14 cellular contexts compared by ENCODE assay signal in genomic region chr20:62258499-62259293, GRCh38. TPM values are rescaled to one million over a fixed set of nuclear protein-coding genes. Genes with fewer than 3 reads are reported as not detected.
DNase-seq lines count a peak whose midpoint lies in the region; ATAC-seq and TF ChIP-seq lines count a peak whose summit lies in the region.
"Had no signal": no experiment of that assay in that cellular context is flagged by ENCODE, and none has a peak within 500 bp of the region (broad histone marks: within the 10 kb centered on the region; RNA-seq: fewer than 3 reads in every experiment).

No MANE protein-coding gene starts in this region.

- DNase-seq in GM23248, result peak; percentile 95
- peak; percentile 80 for DNase-seq in amniotic epithelial cell (ENCODE audit: low read depth)
- peak; percentile 80 to 91 for DNase-seq in foreskin fibroblast
- no peak for DNase-seq in sciatic nerve (ENCODE audit: low spot score)
- DNase-seq in GM10248 (ENCODE audit: extremely low spot score), result no peak
- no peak for DNase-seq in NCI-H1417 (lab: John Stamatoyannopoulos, UW)
- DNase-seq in NCI-H1436 (lab: John Stamatoyannopoulos, UW), result no peak
- DNase-seq: activated CD4-positive, alpha-beta T cell treated with anti-CD3 and anti-CD28 coated beads for 4 hours; activated naive CD4-positive, alpha-beta T cell treated with anti-CD3 and anti-CD28 coated beads for 36 hours had no signal

- H2AFZ ChIP-seq in GM23248, result no peak overlapping the region

- intact Hi-C loops in sciatic nerve (cut with DNase I), result no loop called here

- H3K27ac ChIP-seq in GM23248, result peak overlapping the region; percentile 65
- H3K27ac ChIP-seq: epithelial cell of prostate had no signal

- H3K79me2 ChIP-seq in GM23248 (ENCODE audit: insufficient read depth), result peaks cover 60% of the 10 kb centered on the region

- H3K9me2 ChIP-seq in GM23248 (ENCODE audit: insufficient read depth), result no peaks in the 10 kb centered on the region

- no peaks in the 10 kb centered on the region for H3K9me3 ChIP-seq in GM23248 (ENCODE audit: low read depth)

- ATAC-seq in sciatic nerve, result peak; percentile 83
- ATAC-seq in GM21360 (IDR thresholded peaks at IDR 0.05; ENCODE audit: unreplicated experiment), result no peak
- ATAC-seq: left lobe of liver had no signal

- H4K20me1 ChIP-seq in GM23248 (ENCODE audit: insufficient read depth), result peaks cover 13% of the 10 kb centered on the region; the same call in 1 of the 2 replicates

- H3K4me1 ChIP-seq in GM23248 (ENCODE audit: insufficient read depth), result peaks cover 12% of the 10 kb centered on the region

- H3K27me3 ChIP-seq in GM23248 (replicated peaks; ENCODE audit: insufficient read depth), result no peaks in the 10 kb centered on the region

- 40 to 41% methylated on average over 20 of the region's 20 CpGs for WGBS in GM23248 (ENCODE audit: low coverage in 1 of 2, low lambda C conversion rate in 2 of 2, missing lambda C conversion rate in 2 of 2), 2 experiments

- peak overlapping the region; percentile 63 for H3K4me2 ChIP-seq in GM23248 (ENCODE audit: unreplicated experiment)

- H3F3A ChIP-seq in GM23248 (ENCODE audit: insufficient read depth), result peaks cover 12% of the 10 kb centered on the region

- in situ Hi-C loops in GM23248 (cut with MboI), result no loop called here

- H3K36me3 ChIP-seq in GM23248 (ENCODE audit: low read depth), result no peaks in the 10 kb centered on the region

- peak overlapping the region; percentile 36 for H3K9ac ChIP-seq in GM23248

- 0 out of 2 replicates have a peak overlapping the region, but pooled peaks have one; percentile 15 for H3K4me3 ChIP-seq in GM23248
- H3K4me3 ChIP-seq in foreskin fibroblast (ENCODE audit: low read depth in 1 of 2, low read length in 2 of 2), result no peak overlapping the region

- no peak for TF ChIP-seq CTCF in foreskin fibroblast (IDR thresholded peaks at IDR 0.05; ENCODE audit: low read depth, low read length)
- TF ChIP-seq CTCF in GM10248 (IDR thresholded peaks at IDR 0.05; ENCODE audit: control extremely low read depth, extremely low read depth, low read depth, missing control alignments), result no peak

- CTCF ChIA-PET in GM10248 (lab: Yijun Ruan, JAX), result no interaction called here

- POLR2A ChIA-PET in GM10248 (lab: Yijun Ruan, JAX), result interaction anchor here (0.5 kb wide), 1 partner anchor 143 kb away, joined by 6 read pairs; no protein-coding TSS in a partner anchor

RNA-seq across cellular contexts. Expression of gene OSBPL2, which starts 20.4 kb away (rescaled TPM):
- total RNA-seq in GM23248 (2014; rRNA removed; shearing (Covaris generic)), result 22.4 and 27.9 TPM in 2 replicates
- 22.2 and 24.8 TPM in 2 replicates for polyA plus RNA-seq in GM23248 (2016; fragmentation: Nextera tagmentation; extraction: Ambion mirVana)
- total RNA-seq in sciatic nerve, result 53.3 TPM

RNA-seq across cellular contexts. Expression of gene HRH3, which starts 38.6 kb away (rescaled TPM):
- not detected in 2 replicates for total RNA-seq in GM23248 (2014; rRNA removed; shearing (Covaris generic))
- not detected in 2 replicates for polyA plus RNA-seq in GM23248 (2016; fragmentation: Nextera tagmentation; extraction: Ambion mirVana)
- not detected for total RNA-seq in sciatic nerve
- total RNA-seq: activated naive CD4-positive, alpha-beta T cell treated with anti-CD3 and anti-CD28 coated beads for 36 hours; left lobe of liver; NCI-H460; pulmonary artery endothelial cell had no signal

RNA-seq across cellular contexts. Expression of gene ADRM1, which starts 44.1 kb away (rescaled TPM):
- total RNA-seq in GM23248 (2014; rRNA removed; shearing (Covaris generic)), result 117 and 138 TPM in 2 replicates
- polyA plus RNA-seq in GM23248 (2016; fragmentation: Nextera tagmentation; extraction: Ambion mirVana), result 162 and 175 TPM in 2 replicates
- total RNA-seq in sciatic nerve, result 47.5 TPM

Comparison
In these comparisons a context has a peak if more than half of its experiments do, and no peak if none do; other contexts are left out.
1. DNase-seq: peak in GM23248 (single experiment), amniotic epithelial cell (single experiment) and foreskin fibroblast (2 of 2); none in sciatic nerve (single experiment), GM10248 (single experiment), NCI-H1417 (0 of 3) and NCI-H1436 (single experiment).